Comparison of ENCODE assay signal across 10 cellular contexts in genomic region chr17:27282054-27282501, GRCh38. TPM values are rescaled to one million over a fixed set of nuclear protein-coding genes. Genes with fewer than 3 reads are reported as not detected.
DNase-seq lines count a peak whose midpoint lies in the region; ATAC-seq and TF ChIP-seq lines count a peak whose summit lies in the region.
"Had no signal": no experiment of that assay in that cellular context is flagged by ENCODE, and none has a peak within 500 bp of the region (broad histone marks: within the 10 kb centered on the region; RNA-seq: fewer than 3 reads in every experiment).

No MANE protein-coding gene starts in this region.

- H3K27ac ChIP-seq in right cardiac atrium (ENCODE audit: low read length) (no peak overlapping the region), prostate gland (no peak overlapping the region)

- TF ChIP-seq POLR2A in prostate gland (IDR thresholded peaks at IDR 0.05) = no peak

- H3K27ac Mint-ChIP-seq in effector memory CD8-positive, alpha-beta T cell = no peak overlapping the region

- H3K4me1 ChIP-seq in right cardiac atrium (ENCODE audit: control insufficient read depth, insufficient read depth, low read length) (peaks cover 2% of the 10 kb centered on the region), prostate gland (replicated peaks) (no peaks in the 10 kb centered on the region)

- peaks cover 0 to 3% of the 10 kb centered on the region in 2 donors for H3K4me1 Mint-ChIP-seq in effector memory CD8-positive, alpha-beta T cell (ENCODE audit: low read depth in 2 of 2)

- 73% methylated on average over 1 of the region's 1 CpG for WGBS in right cardiac atrium
- WGBS in prostate gland = 96% methylated on average over 1 of the region's 1 CpG

- H3K9me3 Mint-ChIP-seq in effector memory CD8-positive, alpha-beta T cell = no peaks in the 10 kb centered on the region

- TF ChIP-seq CTCF in prostate gland (IDR thresholded peaks at IDR 0.05) = no peak

- H3K9me3 ChIP-seq in right cardiac atrium (ENCODE audit: control insufficient read depth, low read length) (no peaks in the 10 kb centered on the region), prostate gland (no peaks in the 10 kb centered on the region)
- H3K9me3 ChIP-seq: HAP-1 had no signal

- no peaks in the 10 kb centered on the region for H3K27me3 Mint-ChIP-seq in effector memory CD8-positive, alpha-beta T cell

- no peak overlapping the region for H3K4me3 Mint-ChIP-seq in effector memory CD8-positive, alpha-beta T cell

- no peaks in the 10 kb centered on the region for H3K36me3 ChIP-seq in prostate gland
- H3K36me3 ChIP-seq: HAP-1 had no signal

- peak; percentile 84 for DNase-seq in CD1c-positive myeloid dendritic cell (ENCODE audit: extremely low spot score)
- peak; percentile 93 for DNase-seq in MV-4-11 (lab: John Stamatoyannopoulos, UW)
- no peak for DNase-seq in right cardiac atrium
- no peak for DNase-seq in effector memory CD8-positive, alpha-beta T cell
- no peak for DNase-seq in prostate gland (ENCODE audit: low spot score)
- no peak for DNase-seq in T-helper 2 cell
- DNase-seq: NCI-H1436 had no signal

- H3K4me3 ChIP-seq in right cardiac atrium (ENCODE audit: low read length) (no peak overlapping the region), prostate gland (no peak overlapping the region)
- H3K4me3 ChIP-seq: HAP-1 had no signal

- H3K27me3 ChIP-seq in right cardiac atrium (ENCODE audit: control insufficient read depth, insufficient read depth) (no peaks in the 10 kb centered on the region), prostate gland (replicated peaks; ENCODE audit: insufficient read depth) (no peaks in the 10 kb centered on the region)

- ATAC-seq in GM21526 (IDR thresholded peaks at IDR 0.05; ENCODE audit: low FRiP score, unreplicated experiment) = peak; percentile 72
- peak; percentile 91 to 94 for ATAC-seq in right cardiac atrium
- no peak for ATAC-seq in effector memory CD8-positive, alpha-beta T cell (replicated peaks)
- no peak for ATAC-seq in HG03457 (IDR thresholded peaks at IDR 0.05; ENCODE audit: unreplicated experiment)

- no peaks in the 10 kb centered on the region for H3K36me3 Mint-ChIP-seq in effector memory CD8-positive, alpha-beta T cell (ENCODE audit: insufficient read depth)

- intact Hi-C loops in right cardiac atrium (cut with DNase I) = no loop called here
- intact Hi-C loops in prostate gland (cut with DNase I) = no loop called here

RNA-seq across cellular contexts. Expression of gene WSB1, which starts 11.8 kb away (rescaled TPM):
- total RNA-seq in right cardiac atrium = 100 to 1,000 TPM in 1 of 4 donors, 10 to 100 TPM in 3; 74.6 to 130 (median 91.7) TPM
- polyA plus RNA-seq in right cardiac atrium = 65.6 TPM
- 100 to 1,000 TPM in 1 of 2 donors, 10 to 100 TPM in 1; 45.7 to 116 TPM for total RNA-seq in prostate gland

Comparison
In these comparisons a context has a peak if more than half of its experiments do, and no peak if none do; other contexts are left out.
1. DNase-seq: peak in CD1c-positive myeloid dendritic cell (single experiment) and MV-4-11 (single experiment); none in right cardiac atrium (0 of 3), effector memory CD8-positive, alpha-beta T cell (0 of 3), prostate gland (single experiment) and T-helper 2 cell (0 of 5).
2. ATAC-seq: peak in GM21526 (single experiment) and right cardiac atrium (2 of 2); none in effector memory CD8-positive, alpha-beta T cell (single experiment) and HG03457 (single experiment).